Comparison of ENCODE assay signal across 1 cellular context in the genomic region with DNA sequence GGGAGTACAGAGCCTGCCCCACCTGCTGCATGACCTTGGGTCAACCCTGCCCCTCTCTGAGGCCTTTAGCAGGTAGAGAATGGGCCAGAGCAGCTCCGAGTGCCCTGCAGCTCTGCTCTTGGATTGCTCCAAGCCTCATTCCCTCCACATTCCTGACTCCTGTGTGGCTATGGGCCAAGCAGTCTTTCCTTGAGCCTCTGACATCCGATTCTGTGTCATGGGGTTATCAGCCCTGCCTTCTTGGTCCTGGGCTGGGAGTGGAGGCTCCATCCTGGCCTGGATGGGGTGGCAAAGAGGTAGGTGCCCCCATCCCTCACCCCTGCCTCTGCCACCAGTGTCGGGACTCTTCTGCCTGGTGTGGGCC.
TF ChIP-seq lines count a peak whose summit lies in the region.

No MANE protein-coding gene starts in this region.

TF ChIP-seq in A549, 52 proteins besides CTCF, POLR2A, EP300 and RAD21 (continued from another document):
- no peak for TF ChIP-seq ZC3H11A (IDR thresholded peaks at IDR 0.05)
- TF ChIP-seq MAFK (IDR thresholded peaks at IDR 0.05; ENCODE audit: partially characterized antibody) = no peak
- TF ChIP-seq, protein P1, sequence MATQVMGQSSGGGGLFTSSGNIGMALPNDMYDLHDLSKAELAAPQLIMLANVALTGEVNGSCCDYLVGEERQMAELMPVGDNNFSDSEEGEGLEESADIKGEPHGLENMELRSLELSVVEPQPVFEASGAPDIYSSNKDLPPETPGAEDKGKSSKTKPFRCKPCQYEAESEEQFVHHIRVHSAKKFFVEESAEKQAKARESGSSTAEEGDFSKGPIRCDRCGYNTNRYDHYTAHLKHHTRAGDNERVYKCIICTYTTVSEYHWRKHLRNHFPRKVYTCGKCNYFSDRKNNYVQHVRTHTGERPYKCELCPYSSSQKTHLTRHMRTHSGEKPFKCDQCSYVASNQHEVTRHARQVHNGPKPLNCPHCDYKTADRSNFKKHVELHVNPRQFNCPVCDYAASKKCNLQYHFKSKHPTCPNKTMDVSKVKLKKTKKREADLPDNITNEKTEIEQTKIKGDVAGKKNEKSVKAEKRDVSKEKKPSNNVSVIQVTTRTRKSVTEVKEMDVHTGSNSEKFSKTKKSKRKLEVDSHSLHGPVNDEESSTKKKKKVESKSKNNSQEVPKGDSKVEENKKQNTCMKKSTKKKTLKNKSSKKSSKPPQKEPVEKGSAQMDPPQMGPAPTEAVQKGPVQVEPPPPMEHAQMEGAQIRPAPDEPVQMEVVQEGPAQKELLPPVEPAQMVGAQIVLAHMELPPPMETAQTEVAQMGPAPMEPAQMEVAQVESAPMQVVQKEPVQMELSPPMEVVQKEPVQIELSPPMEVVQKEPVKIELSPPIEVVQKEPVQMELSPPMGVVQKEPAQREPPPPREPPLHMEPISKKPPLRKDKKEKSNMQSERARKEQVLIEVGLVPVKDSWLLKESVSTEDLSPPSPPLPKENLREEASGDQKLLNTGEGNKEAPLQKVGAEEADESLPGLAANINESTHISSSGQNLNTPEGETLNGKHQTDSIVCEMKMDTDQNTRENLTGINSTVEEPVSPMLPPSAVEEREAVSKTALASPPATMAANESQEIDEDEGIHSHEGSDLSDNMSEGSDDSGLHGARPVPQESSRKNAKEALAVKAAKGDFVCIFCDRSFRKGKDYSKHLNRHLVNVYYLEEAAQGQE (IDR thresholded peaks at IDR 0.05) = no peak
- no peak for TF ChIP-seq SMC3 (IDR thresholded peaks at IDR 0.05)
- TF ChIP-seq HES2 (IDR thresholded peaks at IDR 0.05) = no peak
- no peak for TF ChIP-seq JUNB (IDR thresholded peaks at IDR 0.05)
- no peak for TF ChIP-seq MYC (IDR thresholded peaks at IDR 0.05; ENCODE audit: borderline replicate concordance, low read length)
TF ChIP-seq in A549: peak in this region for 0.
